In genomic region chr12:32854097-32854496, GRCh38 we compare ENCODE assay signal across 1 cellular context.
TF ChIP-seq lines count a peak whose summit lies in the region.

No MANE protein-coding gene starts in this region.

TF ChIP-seq in GM23338, 12 proteins besides CTCF, POLR2A, EP300 and RAD21 (continued from another document):
- TF ChIP-seq ZNF462 (CRISPR knock-in tag; IDR thresholded peaks at IDR 0.05) (no peak), ZNF114 (CRISPR knock-in tag; IDR thresholded peaks at IDR 0.05) (no peak), EZH2 (IDR thresholded peaks at IDR 0.05; ENCODE audit: low read depth, unreplicated experiment) (no peak), POLR2AphosphoS5 (IDR thresholded peaks at IDR 0.05; ENCODE audit: low read depth) (no peak), ZNF331 (CRISPR knock-in tag; IDR thresholded peaks at IDR 0.05; ENCODE audit: low read depth) (no peak), EZH2phosphoT487 (IDR thresholded peaks at IDR 0.05; ENCODE audit: unreplicated experiment) (no peak), ETS1 (IDR thresholded peaks at IDR 0.05) (no peak)
